In the genomic region with DNA sequence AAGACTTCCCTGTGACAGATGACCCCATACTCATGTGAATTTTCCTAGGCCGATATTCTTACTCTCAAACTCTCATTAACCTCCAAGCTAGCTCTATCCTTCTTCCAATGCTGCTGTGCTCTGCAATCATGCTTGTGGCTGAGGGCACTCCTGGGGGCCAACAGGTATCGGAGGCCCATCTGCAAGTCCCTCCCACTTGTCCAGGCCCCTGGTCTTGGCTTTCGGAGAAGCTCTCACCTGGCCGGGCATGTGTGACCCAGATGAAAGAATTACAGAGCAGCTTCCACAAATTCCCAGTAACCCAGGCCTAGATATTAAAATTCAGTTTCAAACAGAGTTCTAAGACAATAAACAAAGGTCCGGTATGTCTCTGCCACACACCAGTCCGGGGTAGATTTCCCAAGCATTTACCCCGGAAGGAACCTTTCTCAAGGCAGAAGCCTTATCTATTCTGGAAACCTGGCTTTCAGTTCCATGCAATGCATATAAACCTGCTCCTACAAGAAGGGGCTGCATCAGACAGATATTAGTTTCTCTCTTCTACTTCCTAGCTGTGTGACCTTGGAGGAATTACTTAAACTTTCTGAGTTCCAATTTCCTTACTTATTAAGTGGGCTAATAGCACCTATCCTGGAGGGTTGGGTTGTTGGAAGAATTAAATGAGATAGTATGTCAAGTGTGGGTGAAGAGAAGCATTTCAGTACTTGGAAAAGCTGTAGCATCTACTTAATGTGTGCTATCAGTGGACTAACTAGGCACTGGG, we compare ENCODE assay signal across 29 cellular contexts.
DNase-seq lines count a peak whose midpoint lies in the region; FAIRE-seq and TF ChIP-seq lines count a peak whose summit lies in the region.
"Had no signal": no experiment of that assay in that cellular context is flagged by ENCODE, and none has a peak within 500 bp of the region (broad histone marks: within the 10 kb centered on the region; RNA-seq: fewer than 3 reads in every experiment).

No MANE protein-coding gene starts in this region.

- in situ Hi-C loops in transverse colon (cut with MboI; ENCODE audit: low pct_ligation_motif_present in 1 of 4, low pct_unique_long_range_greater_than_20kb in 1 of 4, low sequenced_read_pairs in 3 of 4) = no loop called here

- no peaks in the 10 kb centered on the region for H3K27me3 ChIP-seq in PC-9 (ENCODE audit: insufficient read depth, low read depth)
- H3K27me3 ChIP-seq in duodenal mucosa (ENCODE audit: control insufficient read depth in 1 of 2, insufficient read depth in 2 of 2, low read length in 2 of 2) = no peaks in the 10 kb centered on the region
- no peaks in the 10 kb centered on the region for H3K27me3 ChIP-seq in muscle layer of duodenum (ENCODE audit: low read depth, low read length)
- H3K27me3 ChIP-seq in transverse colon = no peaks in the 10 kb centered on the region
- H3K27me3 ChIP-seq: BLaER1 treated with 17β-estradiol and CSF1 and Interleukin-3, amounts not matched to agents 10 nM and 100 nM had no signal

- POLR2A ChIA-PET in PC-9 (lab: Charles Lee; ENCODE audit: unreplicated experiment) = no interaction called here

- no peak for TF ChIP-seq EP300 in transverse colon (IDR thresholded peaks at IDR 0.05; ENCODE audit: low read depth)

- TF ChIP-seq CTCF in PC-9 (conservative IDR thresholded peaks at IDR 0.05) (no peak), transverse colon (IDR thresholded peaks at IDR 0.05) (no peak)

- H3K9me3 ChIP-seq in PC-9 (ENCODE audit: insufficient read depth, low read depth) = peaks cover 15% of the 10 kb centered on the region
- H3K9me3 ChIP-seq in duodenal mucosa (ENCODE audit: control insufficient read depth in 1 of 2, low read length in 2 of 2) = peaks cover 0 to 12% of the 10 kb centered on the region in 2 donors
- no peaks in the 10 kb centered on the region for H3K9me3 ChIP-seq in muscle layer of duodenum (ENCODE audit: control insufficient read depth in 1 of 2, low read length in 2 of 2)
- no peaks in the 10 kb centered on the region for H3K9me3 ChIP-seq in transverse colon
- H3K9me3 ChIP-seq: SK-N-SH had no signal

- H3K4me3 ChIP-seq in PC-9 (no peak overlapping the region), duodenal mucosa (ENCODE audit: low read depth in 1 of 2, low read length in 2 of 2) (peak overlapping the region in 1 of 2 donors; percentile 30), muscle layer of duodenum (ENCODE audit: low read depth in 1 of 2, low read length in 2 of 2) (no peak overlapping the region), transverse colon (no peak overlapping the region)
- H3K4me3 ChIP-seq: BLaER1 treated with 17β-estradiol and CSF1 and Interleukin-3, amounts not matched to agents 10 nM and 100 nM had no signal

- BruUV-seq in PC-9 (replicated peaks; lab: Mats Ljungman, UMichigan) = TSS peak; percentile 47

- no peaks in the 10 kb centered on the region for H4K20me1 ChIP-seq in PC-9 (ENCODE audit: insufficient read depth)
- H4K20me1 ChIP-seq: BLaER1 treated with 17β-estradiol and CSF1 and Interleukin-3, amounts not matched to agents 10 nM and 100 nM had no signal

- no peak for FAIRE-seq in GM12891 (lab: Jason Lieb, UNC)
- FAIRE-seq: astrocyte, GM18507, H54, islet of Langerhans had no signal

- peak overlapping the region; percentile 8 to 48 for H3K9ac ChIP-seq in duodenal mucosa (ENCODE audit: low read depth in 1 of 2, low read length in 2 of 2)
- H3K9ac ChIP-seq: BLaER1 treated with 17β-estradiol and CSF1 and Interleukin-3, amounts not matched to agents 10 nM and 100 nM; SK-N-SH had no signal

- no peak for DNase-seq in PC-9
- DNase-seq in transverse colon = no peak
- DNase-seq in RPMI8226 = no peak
- DNase-seq in GM12891 (ENCODE audit: insufficient read length, low spot score) = no peak
- no peak for DNase-seq in NCI-H146 (lab: John Stamatoyannopoulos, UW)
- DNase-seq: activated CD4-positive, alpha-beta T cell treated with anti-CD3 and anti-CD28 coated beads for 36 hours; activated CD8-positive, alpha-beta T cell treated with anti-CD3 and anti-CD28 coated beads, Interleukin-2, amount 10 ng/mL, durations not matched to agents 7 days and 5 days; activated effector memory CD4-positive, alpha-beta T cell treated with Interleukin-2 at 50 U/mL for 16 hours; activated naive CD8-positive, alpha-beta T cell treated with anti-CD3 and anti-CD28 coated beads, Interleukin-2, amount 10 ng/mL, durations not matched to agents 7 days and 5 days; caudate nucleus; COR-L47; dermis blood vessel endothelial cell; DMS79; GF-D8; midbrain; NCI-H1105 treated with DMSO at 0.1 percent for 48 hours; NCI-H2029 treated with DMSO at 0.1 percent for 48 hours; NCI-H748 treated with DMSO at 0.1 percent for 48 hours; SK-N-SH; stimulated activated CD4-positive, alpha-beta T cell treated with anti-CD3 and anti-CD28 coated beads, Interleukin-15, amount 100 ng/mL, for 24 hours; stimulated activated naive CD4-positive, alpha-beta T cell; T-helper 2 cell had no signal

- TF ChIP-seq POLR2A in transverse colon (IDR thresholded peaks at IDR 0.05) = no peak
- no peak for TF ChIP-seq POLR2A in GM12891 (IDR thresholded peaks at IDR 0.05; ENCODE audit: low read depth, low read length)

- H2AFZ ChIP-seq in PC-9 = no peak overlapping the region

- H3K4me2 ChIP-seq in PC-9 = peak overlapping the region; percentile 67
- H3K4me2 ChIP-seq: SK-N-SH had no signal

- CTCF ChIA-PET in PC-9 (lab: Charles Lee) = interaction anchor here (0.6 kb wide), 1 partner anchor 76 kb away, joined by 4 read pairs; no protein-coding TSS in a partner anchor

- intact Hi-C loops in PC-9 (cut with micrococcal nuclease; ENCODE audit: unreplicated experiment) = loop anchor here (2.0 to 5.0 kb wide), 5 partner anchors 42 to 442 kb away; no protein-coding TSS in a partner anchor
- intact Hi-C loops in transverse colon (cut with DNase I; ENCODE audit: low total_unique reads) = no loop called here

- H3K79me2 ChIP-seq in PC-9 (ENCODE audit: low read depth) = no peaks in the 10 kb centered on the region

- peaks cover 35% of the 10 kb centered on the region for H3K4me1 ChIP-seq in PC-9 (replicated peaks; ENCODE audit: insufficient read depth)
- peaks cover 33 to 57% of the 10 kb centered on the region in 2 donors for H3K4me1 ChIP-seq in duodenal mucosa (ENCODE audit: control insufficient read depth in 1 of 2, insufficient read depth in 2 of 2, low read length in 2 of 2)
- peaks cover 4 to 7% of the 10 kb centered on the region in 2 donors for H3K4me1 ChIP-seq in muscle layer of duodenum (ENCODE audit: control insufficient read depth in 1 of 2, insufficient read depth in 2 of 2, low read length in 2 of 2)
- H3K4me1 ChIP-seq in transverse colon = peaks cover 6 to 47% (median 32%) of the 10 kb centered on the region in 4 donors

- H3K27ac ChIP-seq in PC-9 (peak overlapping the region; percentile 77), duodenal mucosa (ENCODE audit: low read depth, low read length) (peak overlapping the region; percentile 76), muscle layer of duodenum (ENCODE audit: low read length) (peak overlapping the region; percentile 78), transverse colon (peak overlapping the region; percentile 86 to 90 (median 90))
- H3K27ac ChIP-seq: BLaER1 treated with 17β-estradiol and CSF1 and Interleukin-3, amounts not matched to agents 10 nM and 100 nM had no signal

- 59 to 67% methylated on average over 3 to 7 of the region's 7 CpGs for WGBS in transverse colon (ENCODE audit: low coverage in 1 of 2), 2 donors

- no peaks in the 10 kb centered on the region for H3K9me2 ChIP-seq in PC-9 (ENCODE audit: insufficient read depth)
- H3K9me2 ChIP-seq: SK-N-SH had no signal

- H3K36me3 ChIP-seq in PC-9 (ENCODE audit: low read depth) (no peaks in the 10 kb centered on the region), duodenal mucosa (ENCODE audit: control insufficient read depth in 1 of 2, insufficient read depth in 2 of 2, low read length in 2 of 2) (no peaks in the 10 kb centered on the region), muscle layer of duodenum (ENCODE audit: control insufficient read depth in 1 of 2, insufficient read depth in 2 of 2, low read length in 2 of 2) (no peaks in the 10 kb centered on the region), transverse colon (no peaks in the 10 kb centered on the region)
- H3K36me3 ChIP-seq: BLaER1 treated with 17β-estradiol and CSF1 and Interleukin-3, amounts not matched to agents 10 nM and 100 nM had no signal

- H3F3A ChIP-seq in PC-9 (ENCODE audit: insufficient read depth, low read depth) = peaks cover 27% of the 10 kb centered on the region; the same call in 1 of the 2 replicates

TF ChIP-seq in GM12891, 5 proteins besides CTCF, POLR2A, EP300 and RAD21:
- no peak for TF ChIP-seq POU2F2 (IDR thresholded peaks at IDR 0.05; ENCODE audit: low read depth, low read length)
- TF ChIP-seq TAF1 (IDR thresholded peaks at IDR 0.05; ENCODE audit: low read depth, low read length) = no peak
- no peak for TF ChIP-seq PAX5 (IDR thresholded peaks at IDR 0.05; ENCODE audit: insufficient read depth, low read length, severe bottlenecking)
- no peak for TF ChIP-seq POLR2AphosphoS5 (IDR thresholded peaks at IDR 0.05; ENCODE audit: low read depth, low read length)
- TF ChIP-seq SPI1 (IDR thresholded peaks at IDR 0.05; ENCODE audit: low read depth, low read length) = no peak
